8 cellular contexts compared by ENCODE assay signal in the genomic region with DNA sequence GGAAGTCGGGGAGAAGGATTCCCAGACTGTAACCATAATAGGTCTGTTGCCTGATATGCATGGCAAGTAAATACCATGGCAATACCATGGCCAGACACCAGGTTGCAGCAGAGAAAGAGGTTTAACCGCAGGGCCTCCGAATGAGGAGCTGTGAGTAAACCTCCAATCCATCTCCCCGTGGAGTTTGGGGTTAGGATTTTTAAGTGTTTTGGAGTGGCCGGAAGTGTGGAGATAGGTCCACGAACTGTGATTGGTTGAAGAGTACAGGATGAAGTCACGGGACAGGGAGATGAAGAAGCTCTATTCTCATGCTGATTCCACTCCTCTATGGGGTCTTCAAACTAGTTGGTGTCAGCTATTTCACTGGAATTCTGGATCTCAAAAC.
A peak's percentile ranks its signal among the peaks of the same experiment; 100 is the strongest.
DNase-seq lines count a peak whose midpoint lies in the region; ATAC-seq, FAIRE-seq and TF ChIP-seq lines count a peak whose summit lies in the region.

No MANE protein-coding gene starts in this region.

- POLR2A ChIA-PET in AG04449 (lab: Yijun Ruan, JAX) = no interaction called here

- peak; percentile 98 for FAIRE-seq in islet of Langerhans (lab: Jason Lieb, UNC)

- no peaks in the 10 kb centered on the region for H3K36me3 Mint-ChIP-seq in T-helper 17 cell (ENCODE audit: low read depth)

- H3K9me3 ChIP-seq in T-helper 17 cell (ENCODE audit: control insufficient read depth, low read length, poor library complexity, severe bottlenecking) = no peaks in the 10 kb centered on the region
- H3K9me3 ChIP-seq in breast epithelium = no peaks in the 10 kb centered on the region

- H3K4me3 ChIP-seq in AG04449 (ENCODE audit: low read depth, low read length) = no peak overlapping the region
- no peak overlapping the region for H3K4me3 ChIP-seq in breast epithelium

- ATAC-seq in GM18498 (IDR thresholded peaks at IDR 0.05; ENCODE audit: unreplicated experiment) (peak; percentile 96), HG02763 (IDR thresholded peaks at IDR 0.05; ENCODE audit: unreplicated experiment) (peak; percentile 64), T-helper 17 cell (peak; percentile 71)

- DNase-seq in AG04449 (ENCODE audit: low read depth, low spot score) (peak; percentile 28), NCI-H1048 (lab: John Stamatoyannopoulos, UW) (peak; percentile 6), T-helper 17 cell (peak in 1 of 3 donors; percentile 20), breast epithelium (ENCODE audit: low spot score in 2 of 2) (peak; percentile 75 to 81)
- DNase-seq in stimulated activated CD4-positive, alpha-beta T cell treated with anti-CD3 and anti-CD28 coated beads, Interleukin-1b, Interleukin-23, amount 100 ng/mL, for 24 hours (ENCODE audit: low read depth in 4 of 4, low spot score in 1 of 4) = peak in 3 of 4 experiments; percentile 9 to 39 (median 15)

- no peak for TF ChIP-seq POLR2A in breast epithelium (IDR thresholded peaks at IDR 0.05)

- peak overlapping the region; percentile 11 to 32 for H3K27ac ChIP-seq in breast epithelium

- TF ChIP-seq CTCF in AG04449 (IDR thresholded peaks at IDR 0.05; ENCODE audit: insufficient read depth, low read length, missing control alignments) (peak; percentile 64), breast epithelium (IDR thresholded peaks at IDR 0.05) (peak; percentile 88 to 94 (median 92))

- H3K4me1 Mint-ChIP-seq in T-helper 17 cell = peaks cover 24% of the 10 kb centered on the region

- peaks cover 0 to 6% of the 10 kb centered on the region in 2 donors for H3K4me1 ChIP-seq in breast epithelium

- no peaks in the 10 kb centered on the region for H3K36me3 ChIP-seq in breast epithelium

- no peaks in the 10 kb centered on the region for H3K27me3 ChIP-seq in breast epithelium

- intact Hi-C loops in breast epithelium (cut with DNase I; ENCODE audit: low total_unique reads) = no loop called here

- CTCF ChIA-PET in AG04449 (lab: Yijun Ruan, JAX) = interaction anchor here (0.8 to 5.6 kb wide), 12 partner anchors 12 to 197 kb away, joined by 3 to 95 read pairs (median 6); no protein-coding TSS in a partner anchor

- no peak overlapping the region for H3K4me3 Mint-ChIP-seq in T-helper 17 cell

- no peaks in the 10 kb centered on the region for H3K27me3 Mint-ChIP-seq in T-helper 17 cell

- peak overlapping the region; percentile 60 for H3K27ac Mint-ChIP-seq in T-helper 17 cell
